Comparison of ENCODE assay signal across 9 cellular contexts in genomic region chr9:119963798-119964372, GRCh38.
DNase-seq lines count a peak whose midpoint lies in the region; ATAC-seq and TF ChIP-seq lines count a peak whose summit lies in the region.
"Had no signal": no experiment of that assay in that cellular context is flagged by ENCODE, and none has a peak within 500 bp of the region (broad histone marks: within the 10 kb centered on the region; RNA-seq: fewer than 3 reads in every experiment).

No MANE protein-coding gene starts in this region.

- no peaks in the 10 kb centered on the region for H3K9me3 Mint-ChIP-seq in activated naive CD4-positive, alpha-beta T cell treated with anti-CD3 and anti-CD28 coated beads, Interleukin-2, amount 50 U/mL, for 72 hours

- H3K9ac ChIP-seq in BLaER1 treated with 17β-estradiol and CSF1 and Interleukin-3, amounts not matched to agents 10 nM and 100 nM: no peak overlapping the region

- no peaks in the 10 kb centered on the region for H3K27me3 ChIP-seq in BLaER1 treated with 17β-estradiol and CSF1 and Interleukin-3, amounts not matched to agents 10 nM and 100 nM

- no peak overlapping the region for H3K4me3 ChIP-seq in BLaER1 treated with 17β-estradiol and CSF1 and Interleukin-3, amounts not matched to agents 10 nM and 100 nM
- H3K4me3 ChIP-seq in choroid plexus epithelial cell (ENCODE audit: low read depth, low read length): no peak overlapping the region

- no peak for TF ChIP-seq CTCF in choroid plexus epithelial cell (conservative IDR thresholded peaks at IDR 0.05; ENCODE audit: low read depth, low read length)

- H3K36me3 Mint-ChIP-seq in activated naive CD4-positive, alpha-beta T cell treated with anti-CD3 and anti-CD28 coated beads, Interleukin-2, amount 50 U/mL, for 72 hours: no peaks in the 10 kb centered on the region

- no peaks in the 10 kb centered on the region for H3K9me3 ChIP-seq in BLaER1 treated with 17β-estradiol and CSF1 and Interleukin-3, amounts not matched to agents 10 nM and 100 nM (replicated peaks in 1 of 11)

- H3K27ac Mint-ChIP-seq in activated naive CD4-positive, alpha-beta T cell treated with anti-CD3 and anti-CD28 coated beads, Interleukin-2, amount 50 U/mL, for 72 hours: no peak overlapping the region

- no peak overlapping the region for H3K27ac ChIP-seq in BLaER1 treated with 17β-estradiol and CSF1 and Interleukin-3, amounts not matched to agents 10 nM and 100 nM
- H3K27ac ChIP-seq: HL-60 had no signal

- no peaks in the 10 kb centered on the region for H4K20me1 ChIP-seq in BLaER1 treated with 17β-estradiol and CSF1 and Interleukin-3, amounts not matched to agents 10 nM and 100 nM

- no peaks in the 10 kb centered on the region for H3K36me3 ChIP-seq in BLaER1 treated with 17β-estradiol and CSF1 and Interleukin-3, amounts not matched to agents 10 nM and 100 nM

- peak overlapping the region; percentile 3 to 66 (median 40); a peak in 17 of 22 replicates for H3K4me2 ChIP-seq in BLaER1 treated with 17β-estradiol and CSF1 and Interleukin-3, amounts not matched to agents 10 nM and 100 nM

- peaks cover 8 to 15% (median 9%) of the 10 kb centered on the region in 10 experiments; a peak in 19 of 20 replicates for H3K4me1 ChIP-seq in BLaER1 treated with 17β-estradiol and CSF1 and Interleukin-3, amounts not matched to agents 10 nM and 100 nM

- ATAC-seq in activated naive CD4-positive, alpha-beta T cell treated with anti-CD3 and anti-CD28 coated beads, Interleukin-2, amount 50 U/mL, for 72 hours: no peak
- no peak for ATAC-seq in GM21737 (IDR thresholded peaks at IDR 0.05; ENCODE audit: unreplicated experiment)

- DNase-seq in NCI-H128 (lab: John Stamatoyannopoulos, UW; ENCODE audit: unreplicated experiment): peak; percentile 7
- peak; percentile 87 for DNase-seq in choroid plexus epithelial cell (ENCODE audit: low read depth)
- peak; percentile 22 for DNase-seq in mucosa of gallbladder (ENCODE audit: low spot score)
- DNase-seq in activated naive CD4-positive, alpha-beta T cell (lab: John Stamatoyannopoulos, UW): no peak
- no peak for DNase-seq in SKM-1 treated with dmso at 0.1 percent for 144 hours (lab: John Stamatoyannopoulos, UW; ENCODE audit: unreplicated experiment)
- no peak for DNase-seq in activated naive CD4-positive, alpha-beta T cell treated with anti-CD3 and anti-CD28 coated beads, Interleukin-2, amount 50 U/mL, for 72 hours (ENCODE audit: low spot score in 2 of 2)

Comparison
In these comparisons a context has a peak if more than half of its experiments do, and no peak if none do; other contexts are left out.
1. DNase-seq: peak in NCI-H128 (single experiment), choroid plexus epithelial cell (single experiment) and mucosa of gallbladder (single experiment); none in activated naive CD4-positive, alpha-beta T cell (0 of 4), SKM-1 treated with dmso at 0.1 percent for 144 hours (single experiment) and activated naive CD4-positive, alpha-beta T cell treated with anti-CD3 and anti-CD28 coated beads, Interleukin-2, amount 50 U/mL, for 72 hours (0 of 2).